Comparison of ENCODE assay signal across 8 cellular contexts in genomic region chr9:38619556-38620447, GRCh38. TPM values are rescaled to one million over a fixed set of nuclear protein-coding genes. Genes with fewer than 3 reads are reported as not detected.
DNase-seq lines count a peak whose midpoint lies in the region; ATAC-seq and TF ChIP-seq lines count a peak whose summit lies in the region.

No MANE protein-coding gene starts in this region.

- H3K36me3 ChIP-seq in Caco-2 (ENCODE audit: control insufficient read depth, insufficient read depth, low read length): no peaks in the 10 kb centered on the region

- no peaks in the 10 kb centered on the region for H3K9me3 Mint-ChIP-seq in Caco-2 (ENCODE audit: unreplicated experiment)
- peaks cover 14% of the 10 kb centered on the region for H3K9me3 Mint-ChIP-seq in activated naive CD8-positive, alpha-beta T cell treated with anti-CD3 and anti-CD28 coated beads, Interleukin-2, amount 50 U/mL, for 24 hours
- H3K9me3 Mint-ChIP-seq in immature natural killer cell: peaks cover 4 to 18% (median 12%) of the 10 kb centered on the region in 6 donors

- H3K4me1 ChIP-seq in Caco-2: no peaks in the 10 kb centered on the region

- peaks cover 6% of the 10 kb centered on the region; the same call in 1 of the 2 replicates for H3K9me3 ChIP-seq in Caco-2

- H3K27me3 Mint-ChIP-seq in Caco-2 (ENCODE audit: insufficient read depth, unreplicated experiment): peaks cover 17% of the 10 kb centered on the region
- H3K27me3 Mint-ChIP-seq in activated naive CD8-positive, alpha-beta T cell treated with anti-CD3 and anti-CD28 coated beads, Interleukin-2, amount 50 U/mL, for 24 hours: peaks cover 51% of the 10 kb centered on the region
- H3K27me3 Mint-ChIP-seq in immature natural killer cell (ENCODE audit: low read depth in 3 of 3): peaks cover 26 to 35% (median 27%) of the 10 kb centered on the region in 3 donors

- DNase-seq in Caco-2 (no peak), NCI-H774 (lab: John Stamatoyannopoulos, UW) (peak; percentile 21), immature natural killer cell (no peak)
- DNase-seq in activated naive CD8-positive, alpha-beta T cell treated with anti-CD3 and anti-CD28 coated beads, Interleukin-2, amount 50 U/mL, for 24 hours: peak; percentile 14
- DNase-seq in stimulated activated CD4-positive, alpha-beta T cell treated with anti-CD3 and anti-CD28 coated beads, Interleukin-12 subunit alpha, Interleukin-12 subunit beta, amount 100 ng/mL, for 4 hours: peak; percentile 26

- intact Hi-C loops in Caco-2 (cut with micrococcal nuclease; ENCODE audit: unreplicated experiment): no loop called here

- H3K4me3 Mint-ChIP-seq in Caco-2 (ENCODE audit: unreplicated experiment): peak overlapping the region; percentile 76
- H3K4me3 Mint-ChIP-seq in activated naive CD8-positive, alpha-beta T cell treated with anti-CD3 and anti-CD28 coated beads, Interleukin-2, amount 50 U/mL, for 24 hours: peak overlapping the region; percentile 75
- peak overlapping the region; percentile 64 to 77 (median 72) for H3K4me3 Mint-ChIP-seq in immature natural killer cell

- TF ChIP-seq CTCF in Caco-2 (IDR thresholded peaks at IDR 0.05; ENCODE audit: insufficient read depth in 1 of 2, low read depth in 1 of 2, low read length in 1 of 2, severe bottlenecking in 1 of 2, unreplicated experiment in 1 of 2): no peak

- POLR2A ChIA-PET in Caco-2 (lab: Charles Lee): interaction anchor here (0.7 kb wide), 1 partner anchor 185 kb away, joined by 5 read pairs; no protein-coding TSS in a partner anchor

- H3K27ac Mint-ChIP-seq in Caco-2 (ENCODE audit: unreplicated experiment) (peak overlapping the region; percentile 48), immature natural killer cell (no peak overlapping the region)
- peak overlapping the region; percentile 69 for H3K27ac Mint-ChIP-seq in activated naive CD8-positive, alpha-beta T cell treated with anti-CD3 and anti-CD28 coated beads, Interleukin-2, amount 50 U/mL, for 24 hours

- H3K36me3 Mint-ChIP-seq in Caco-2 (ENCODE audit: insufficient read depth, unreplicated experiment) (peaks cover 6% of the 10 kb centered on the region), immature natural killer cell (peaks cover 0 to 3% (median 0%) of the 10 kb centered on the region in 3 donors)
- peaks cover 3% of the 10 kb centered on the region for H3K36me3 Mint-ChIP-seq in activated naive CD8-positive, alpha-beta T cell treated with anti-CD3 and anti-CD28 coated beads, Interleukin-2, amount 50 U/mL, for 24 hours (ENCODE audit: low read depth)

- no peaks in the 10 kb centered on the region for H3K4me1 Mint-ChIP-seq in Caco-2 (ENCODE audit: low read depth, unreplicated experiment)
- peaks cover 11% of the 10 kb centered on the region for H3K4me1 Mint-ChIP-seq in activated naive CD8-positive, alpha-beta T cell treated with anti-CD3 and anti-CD28 coated beads, Interleukin-2, amount 50 U/mL, for 24 hours
- peaks cover 12 to 19% of the 10 kb centered on the region in 2 donors for H3K4me1 Mint-ChIP-seq in immature natural killer cell

- BruUV-seq in Caco-2 (replicated peaks; lab: Mats Ljungman, UMichigan): no TSS peak

- H3K4me3 ChIP-seq in Caco-2 (ENCODE audit: low read depth, low read length): peak overlapping the region; percentile 61

- CTCF ChIA-PET in Caco-2 (lab: Charles Lee): interaction anchor here (0.7 to 1.9 kb wide), 2 partner anchors 52 to 165 kb away, joined by 4 to 7 read pairs; no protein-coding TSS in a partner anchor

- ATAC-seq in activated naive CD8-positive, alpha-beta T cell treated with anti-CD3 and anti-CD28 coated beads, Interleukin-2, amount 50 U/mL, for 24 hours: peak; percentile 2
- ATAC-seq in HG03135 (IDR thresholded peaks at IDR 0.05; ENCODE audit: unreplicated experiment) (no peak), GM21529 (IDR thresholded peaks at IDR 0.05; ENCODE audit: unreplicated experiment) (no peak), HG03457 (IDR thresholded peaks at IDR 0.05; ENCODE audit: unreplicated experiment) (no peak)

- H3K27me3 ChIP-seq in Caco-2 (replicated peaks; ENCODE audit: control insufficient read depth, insufficient read depth, low read length): peaks cover 2% of the 10 kb centered on the region

RNA-seq across cellular contexts. Expression of gene ANKRD18A, which starts 0.6 kb away (rescaled TPM):
- 0.16 and 2.6 TPM in 2 replicates for total RNA-seq in Caco-2 (2022)
- not detected for polyA plus RNA-seq in immature natural killer cell

Comparison
In these comparisons a context has a peak if more than half of its experiments do, and no peak if none do; other contexts are left out.
1. DNase-seq: peak in NCI-H774 (single experiment), activated naive CD8-positive, alpha-beta T cell treated with anti-CD3 and anti-CD28 coated beads, Interleukin-2, amount 50 U/mL, for 24 hours (single experiment) and stimulated activated CD4-positive, alpha-beta T cell treated with anti-CD3 and anti-CD28 coated beads, Interleukin-12 subunit alpha, Interleukin-12 subunit beta, amount 100 ng/mL, for 4 hours (single experiment); none in Caco-2 (0 of 2) and immature natural killer cell (0 of 3).
2. H3K27ac Mint-ChIP-seq: peak in Caco-2 (single experiment) and activated naive CD8-positive, alpha-beta T cell treated with anti-CD3 and anti-CD28 coated beads, Interleukin-2, amount 50 U/mL, for 24 hours (single experiment); none in immature natural killer cell (0 of 6).
3. Peak in every context shown above with its lines, with median percentiles within 50 percentile points of each other: H3K4me3 Mint-ChIP-seq.